In genomic region chr4:113472864-113473263, GRCh38 we compare ENCODE assay signal across 12 cellular contexts.
"Had no signal": no experiment of that assay in that cellular context is flagged by ENCODE, and none has a peak within 500 bp of the region (broad histone marks: within the 10 kb centered on the region; RNA-seq: fewer than 3 reads in every experiment).

No MANE protein-coding gene starts in this region.

- H3K4me3 ChIP-seq: adrenal gland, left lung, skin epidermis, tibial nerve had no signal

- H3K9me3 ChIP-seq: adrenal gland had no signal

- H3K27ac ChIP-seq: adrenal gland, left lung, tibial nerve, VCaP had no signal

- ATAC-seq: activated T-cell treated with anti-CD3 and anti-CD28 coated beads, Interleukin-2, amount 50 U/mL, for 72 hours; effector memory CD8-positive, alpha-beta T cell; left lung; stimulated activated memory B cell treated with anti-CD40 and anti-IgM and Interleukin-4, amounts not matched to agents 10 μg/mL and 1 μg/mL and 100 μg/mL, for 72 hours had no signal

- H3K27me3 ChIP-seq: adrenal gland, left lung, tibial nerve had no signal

- DNase-seq: activated CD4-positive, alpha-beta memory T cell treated with anti-CD3 and anti-CD28 coated beads for 36 hours; activated gamma-delta T cell treated with Interleukin-2 at 50 U/mL for 16 hours; activated T-cell treated with anti-CD3 and anti-CD28 coated beads, Interleukin-2, amount 50 U/mL, for 72 hours; adrenal gland; effector memory CD8-positive, alpha-beta T cell; left lung; nephron progenitor cell; T-helper 1 cell had no signal

- H3K36me3 ChIP-seq: adrenal gland, left lung had no signal
